In genomic region chr22:23152238-23153114, GRCh38 we compare ENCODE assay signal across 17 cellular contexts. TPM values are rescaled to one million over a fixed set of nuclear protein-coding genes. Genes with fewer than 3 reads are reported as not detected.
DNase-seq lines count a peak whose midpoint lies in the region; ATAC-seq and TF ChIP-seq lines count a peak whose summit lies in the region.
"Had no signal": no experiment of that assay in that cellular context is flagged by ENCODE, and none has a peak within 500 bp of the region (broad histone marks: within the 10 kb centered on the region; RNA-seq: fewer than 3 reads in every experiment).

No MANE protein-coding gene starts in this region.

- ATAC-seq in memory B cell (ENCODE audit: low read depth) = peak; percentile 76
- ATAC-seq in HG02973 (IDR thresholded peaks at IDR 0.05; ENCODE audit: unreplicated experiment) = no peak

- DNase-seq in CD1c-positive myeloid dendritic cell (ENCODE audit: extremely low spot score) (peak; percentile 63), SKM-1 treated with dmso at 0.1 percent for 144 hours (lab: John Stamatoyannopoulos, UW; ENCODE audit: unreplicated experiment) (peak; percentile 73), memory B cell (ENCODE audit: low spot score in 2 of 2) (no peak), glutamatergic neuron (no peak), RPMI8226 (no peak)
- DNase-seq in stimulated activated CD4-positive, alpha-beta T cell treated with anti-CD3 and anti-CD28 coated beads, Interleukin-4, amount 100 ng/mL, for 1 hour = no peak
- DNase-seq: activated gamma-delta T cell treated with Interleukin-2 at 50 U/mL for 16 hours; foreskin melanocyte; NCI-H446; retina; stimulated activated CD4-positive, alpha-beta T cell treated with anti-CD3 and anti-CD28 coated beads, Interleukin-2, amount 100 ng/mL, for 24 hours had no signal

- H3K9me3 Mint-ChIP-seq in memory B cell = no peaks in the 10 kb centered on the region
- peaks cover 9% of the 10 kb centered on the region for H3K9me3 Mint-ChIP-seq in glutamatergic neuron (ENCODE audit: unreplicated experiment)

- H3K4me3 Mint-ChIP-seq in memory B cell (peak overlapping the region; percentile 92), glutamatergic neuron (ENCODE audit: unreplicated experiment) (no peak overlapping the region)

- no peaks in the 10 kb centered on the region for H3K27me3 Mint-ChIP-seq in memory B cell
- peaks cover 7% of the 10 kb centered on the region for H3K27me3 Mint-ChIP-seq in glutamatergic neuron (ENCODE audit: unreplicated experiment)

- H3K4me1 Mint-ChIP-seq in memory B cell (peaks cover 25% of the 10 kb centered on the region), glutamatergic neuron (ENCODE audit: low read depth, unreplicated experiment) (peaks cover 18% of the 10 kb centered on the region)

- H3K36me3 Mint-ChIP-seq in memory B cell = no peaks in the 10 kb centered on the region
- H3K36me3 Mint-ChIP-seq in glutamatergic neuron (ENCODE audit: unreplicated experiment) = peaks cover 4% of the 10 kb centered on the region

- peak; percentile 24 for TF ChIP-seq POLR2A in GM19193 (IDR thresholded peaks at IDR 0.05; ENCODE audit: extremely low read depth, insufficient read depth, insufficient read length)

- peak overlapping the region; percentile 94 for H3K27ac Mint-ChIP-seq in memory B cell
- H3K27ac Mint-ChIP-seq in glutamatergic neuron (ENCODE audit: unreplicated experiment) = no peak overlapping the region

- TF ChIP-seq CTCF in glutamatergic neuron (IDR thresholded peaks at IDR 0.05; ENCODE audit: partially characterized antibody, unreplicated experiment) = no peak

RNA-seq across cellular contexts. Expression of gene RAB36, which starts 7.2 kb away (rescaled TPM):
- total RNA-seq in glutamatergic neuron (ENCODE audit: unreplicated experiment) = 2.0 TPM
- total RNA-seq: T-helper 2 cell treated with Interferon-gamma antibody and Interleukin-4, amounts not matched to agents 100 ng/mL and 5 ng/mL, for 36 hours had no signal

RNA-seq across cellular contexts. Expression of gene RSPH14, which starts 10.7 kb away (rescaled TPM):
- total RNA-seq in glutamatergic neuron (ENCODE audit: unreplicated experiment) = 1.7 TPM
- total RNA-seq: bronchial epithelial cell; Daoy; HT-29; T-helper 2 cell treated with Interferon-gamma antibody and Interleukin-4, amounts not matched to agents 100 ng/mL and 5 ng/mL, for 36 hours had no signal

RNA-seq across cellular contexts. Expression of gene BCR, which starts 27.8 kb away (rescaled TPM):
- total RNA-seq in glutamatergic neuron (ENCODE audit: unreplicated experiment) = 268 TPM

Comparison
In these comparisons a context has a peak if more than half of its experiments do, and no peak if none do; other contexts are left out.
1. DNase-seq: peak in CD1c-positive myeloid dendritic cell (single experiment) and SKM-1 treated with dmso at 0.1 percent for 144 hours (single experiment); none in memory B cell (0 of 2), glutamatergic neuron (single experiment), RPMI8226 (single experiment) and stimulated activated CD4-positive, alpha-beta T cell treated with anti-CD3 and anti-CD28 coated beads, Interleukin-4, amount 100 ng/mL, for 1 hour (single experiment).